ENCODE assay signal across 18 cellular contexts in the genomic region with DNA sequence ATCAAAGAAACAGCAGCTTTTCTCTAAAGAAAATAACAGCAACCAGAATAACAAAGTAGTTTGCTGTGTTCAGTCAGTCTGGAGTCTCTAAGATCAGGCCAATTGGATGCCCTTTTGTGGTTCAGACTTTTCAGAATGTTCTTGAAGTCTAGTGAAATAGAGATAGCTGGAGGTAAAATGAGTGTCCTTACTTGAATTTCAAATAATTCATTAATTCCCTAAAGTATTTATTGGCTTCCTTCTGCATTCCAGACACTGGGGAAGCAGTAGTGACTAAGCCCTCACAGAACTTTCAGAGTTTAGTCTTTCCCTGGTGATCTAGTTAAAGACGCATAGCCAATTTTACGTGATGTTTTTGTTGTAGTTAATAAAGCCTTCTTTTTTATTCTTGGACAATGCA. TPM values are rescaled to one million over a fixed set of nuclear protein-coding genes. Genes with fewer than 3 reads are reported as not detected.
DNase-seq lines count a peak whose midpoint lies in the region; ATAC-seq and TF ChIP-seq lines count a peak whose summit lies in the region.
"Had no signal": no experiment of that assay in that cellular context is flagged by ENCODE, and none has a peak within 500 bp of the region (broad histone marks: within the 10 kb centered on the region; RNA-seq: fewer than 3 reads in every experiment).

No MANE protein-coding gene starts in this region.

- no peaks in the 10 kb centered on the region for H3K27me3 ChIP-seq in endodermal cell (ENCODE audit: control insufficient read depth, insufficient read depth, low read length, poor library complexity, severe bottlenecking)
- H3K27me3 ChIP-seq: tibial artery had no signal

- no peaks in the 10 kb centered on the region for H3K4me1 Mint-ChIP-seq in endodermal cell

- DNase-seq in EH (ENCODE audit: low read depth) = peak; percentile 88
- peak; percentile 11 for DNase-seq in T1000 (lab: John Stamatoyannopoulos, UW)
- peak; percentile 80 for DNase-seq in fibroblast of the aortic adventitia (ENCODE audit: low read depth)
- peak; percentile 65 for DNase-seq in retinal pigment epithelial cell (ENCODE audit: low read depth)
- no peak for DNase-seq in endodermal cell
- DNase-seq: activated CD4-positive, alpha-beta memory T cell treated with anti-CD3 and anti-CD28 coated beads for 36 hours; activated effector memory CD4-positive, alpha-beta T cell treated with anti-CD3 and anti-CD28 coated beads, Interleukin-2, amount 50 U/mL, for 16 hours; esophagus squamous epithelium; kidney; NCI-H1436; NCI-H526; nephron progenitor cell; tibial artery had no signal

- no peak for ATAC-seq in HG03135 (IDR thresholded peaks at IDR 0.05; ENCODE audit: unreplicated experiment)
- ATAC-seq in HG03342 (IDR thresholded peaks at IDR 0.05; ENCODE audit: unreplicated experiment) = no peak
- ATAC-seq in GM18858 (IDR thresholded peaks at IDR 0.05; ENCODE audit: unreplicated experiment) = no peak

- H3K9me3 Mint-ChIP-seq in endodermal cell = no peaks in the 10 kb centered on the region
- H3K9me3 Mint-ChIP-seq: activated CD4-positive, alpha-beta memory T cell treated with anti-CD3 and anti-CD28 coated beads for 36 hours; nephron progenitor cell had no signal

- H3K27ac Mint-ChIP-seq in endodermal cell = no peak overlapping the region
- H3K27ac Mint-ChIP-seq: activated CD4-positive, alpha-beta memory T cell treated with anti-CD3 and anti-CD28 coated beads for 36 hours; nephron progenitor cell had no signal

- H3K4me1 ChIP-seq in endodermal cell (ENCODE audit: control insufficient read depth, insufficient read depth, low read length) = no peaks in the 10 kb centered on the region
- H3K4me1 ChIP-seq: tibial artery had no signal

- H3K36me3 ChIP-seq in endodermal cell (ENCODE audit: control insufficient read depth, insufficient read depth, low read length) = no peaks in the 10 kb centered on the region
- H3K36me3 ChIP-seq: esophagus squamous epithelium, tibial artery had no signal

- TF ChIP-seq CTCF in fibroblast of the aortic adventitia (IDR thresholded peaks at IDR 0.05; ENCODE audit: insufficient read depth, low read length) = no peak
- no peak for TF ChIP-seq CTCF in retinal pigment epithelial cell (conservative IDR thresholded peaks at IDR 0.05; ENCODE audit: low read depth, low read length)
- no peak for TF ChIP-seq CTCF in endodermal cell (conservative IDR thresholded peaks at IDR 0.05)

- H3K36me3 Mint-ChIP-seq in endodermal cell (ENCODE audit: low read depth) = no peaks in the 10 kb centered on the region
- H3K36me3 Mint-ChIP-seq: activated CD4-positive, alpha-beta memory T cell treated with anti-CD3 and anti-CD28 coated beads for 36 hours had no signal

- no peak overlapping the region for H3K4me3 ChIP-seq in fibroblast of the aortic adventitia (ENCODE audit: low read depth, low read length)
- no peak overlapping the region for H3K4me3 ChIP-seq in retinal pigment epithelial cell (ENCODE audit: low read length)
- no peak overlapping the region for H3K4me3 ChIP-seq in endodermal cell (ENCODE audit: low read length)
- H3K4me3 ChIP-seq: esophagus squamous epithelium, tibial artery had no signal

- H3K4me3 Mint-ChIP-seq in endodermal cell = no peak overlapping the region
- H3K4me3 Mint-ChIP-seq: activated CD4-positive, alpha-beta memory T cell treated with anti-CD3 and anti-CD28 coated beads for 36 hours; nephron progenitor cell had no signal

- no peaks in the 10 kb centered on the region for H3K27me3 Mint-ChIP-seq in endodermal cell (ENCODE audit: insufficient read depth)

- no peaks in the 10 kb centered on the region for H3K9me3 ChIP-seq in endodermal cell (ENCODE audit: control insufficient read depth, low read length)
- H3K9me3 ChIP-seq: esophagus squamous epithelium, tibial artery had no signal

- no peak overlapping the region for H3K27ac ChIP-seq in endodermal cell (ENCODE audit: low read depth, low read length)
- H3K27ac ChIP-seq: esophagus squamous epithelium, RWPE1, tibial artery had no signal

- no peak overlapping the region for H3K9ac ChIP-seq in endodermal cell (ENCODE audit: extremely low read depth, low read length, poor library complexity, severe bottlenecking)

- 78 to 100% methylated on average over 2 of the region's 2 CpGs for WGBS in endodermal cell (ENCODE audit: insufficient coverage in 1 of 2, insufficient read length in 1 of 2), 2 experiments

RNA-seq across cellular contexts. Expression of gene C18orf54, which starts 58.8 kb away (rescaled TPM):
- 10.5 and 12.7 TPM in 2 replicates for total RNA-seq in fibroblast of the aortic adventitia (ENCODE audit: low replicate concordance)
- 10 to 100 TPM; 17.8 to 29.5 TPM for total RNA-seq in endodermal cell
- polyA plus RNA-seq in endodermal cell (2013, experiment 1 of 2) = 21.0 TPM
- polyA plus RNA-seq in endodermal cell (2013, experiment 2 of 2) = 22.6 TPM

RNA-seq across cellular contexts. Expression of gene STARD6, which starts 58.8 kb away (rescaled TPM):
- total RNA-seq in fibroblast of the aortic adventitia (ENCODE audit: low replicate concordance) (not detected in 2 replicates), endodermal cell (not detected)
- polyA plus RNA-seq in endodermal cell (2013, experiment 1 of 2) = 0.39 TPM
- not detected for polyA plus RNA-seq in endodermal cell (2013, experiment 2 of 2)
- total RNA-seq: activated CD4-positive, alpha-beta memory T cell treated with anti-CD3 and anti-CD28 coated beads for 36 hours; cerebellum; esophagus squamous epithelium had no signal
